In the genomic region with DNA sequence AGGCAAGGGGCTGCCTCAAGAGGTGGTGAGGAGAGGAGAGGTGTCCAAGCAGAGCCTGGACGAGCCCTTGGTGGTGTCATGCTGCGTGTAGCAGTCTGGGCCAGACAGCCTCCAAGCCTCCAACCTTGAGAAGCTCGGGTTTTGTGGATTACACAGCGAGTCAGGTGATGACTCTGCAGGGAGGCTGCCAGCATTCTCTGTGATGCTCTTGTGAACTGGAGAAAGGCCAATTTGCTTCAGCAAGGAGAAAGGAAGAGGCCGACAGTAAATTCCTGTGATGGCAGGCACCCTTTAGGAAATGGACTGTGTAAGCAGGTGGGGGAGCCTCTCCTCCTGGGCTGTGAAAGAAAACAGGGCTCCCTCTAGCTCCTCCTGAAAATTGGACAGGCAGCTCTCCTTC, we compare ENCODE assay signal across 1 cellular context.
TF ChIP-seq lines count a peak whose summit lies in the region.

No MANE protein-coding gene starts in this region.

TF ChIP-seq in WTC11, 78 proteins besides CTCF, POLR2A, EP300 and RAD21 (continued from another document):
- TF ChIP-seq, protein P1, sequence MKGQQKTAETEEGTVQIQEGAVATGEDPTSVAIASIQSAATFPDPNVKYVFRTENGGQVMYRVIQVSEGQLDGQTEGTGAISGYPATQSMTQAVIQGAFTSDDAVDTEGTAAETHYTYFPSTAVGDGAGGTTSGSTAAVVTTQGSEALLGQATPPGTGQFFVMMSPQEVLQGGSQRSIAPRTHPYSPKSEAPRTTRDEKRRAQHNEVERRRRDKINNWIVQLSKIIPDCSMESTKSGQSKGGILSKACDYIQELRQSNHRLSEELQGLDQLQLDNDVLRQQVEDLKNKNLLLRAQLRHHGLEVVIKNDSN (CRISPR knock-in tag; IDR thresholded peaks at IDR 0.05): no peak
- TF ChIP-seq IRF2 (CRISPR knock-in tag; IDR thresholded peaks at IDR 0.05; ENCODE audit: borderline replicate concordance, low read depth): no peak
- TF ChIP-seq EMX1 (CRISPR knock-in tag; IDR thresholded peaks at IDR 0.05): no peak
- TF ChIP-seq, protein P2, sequence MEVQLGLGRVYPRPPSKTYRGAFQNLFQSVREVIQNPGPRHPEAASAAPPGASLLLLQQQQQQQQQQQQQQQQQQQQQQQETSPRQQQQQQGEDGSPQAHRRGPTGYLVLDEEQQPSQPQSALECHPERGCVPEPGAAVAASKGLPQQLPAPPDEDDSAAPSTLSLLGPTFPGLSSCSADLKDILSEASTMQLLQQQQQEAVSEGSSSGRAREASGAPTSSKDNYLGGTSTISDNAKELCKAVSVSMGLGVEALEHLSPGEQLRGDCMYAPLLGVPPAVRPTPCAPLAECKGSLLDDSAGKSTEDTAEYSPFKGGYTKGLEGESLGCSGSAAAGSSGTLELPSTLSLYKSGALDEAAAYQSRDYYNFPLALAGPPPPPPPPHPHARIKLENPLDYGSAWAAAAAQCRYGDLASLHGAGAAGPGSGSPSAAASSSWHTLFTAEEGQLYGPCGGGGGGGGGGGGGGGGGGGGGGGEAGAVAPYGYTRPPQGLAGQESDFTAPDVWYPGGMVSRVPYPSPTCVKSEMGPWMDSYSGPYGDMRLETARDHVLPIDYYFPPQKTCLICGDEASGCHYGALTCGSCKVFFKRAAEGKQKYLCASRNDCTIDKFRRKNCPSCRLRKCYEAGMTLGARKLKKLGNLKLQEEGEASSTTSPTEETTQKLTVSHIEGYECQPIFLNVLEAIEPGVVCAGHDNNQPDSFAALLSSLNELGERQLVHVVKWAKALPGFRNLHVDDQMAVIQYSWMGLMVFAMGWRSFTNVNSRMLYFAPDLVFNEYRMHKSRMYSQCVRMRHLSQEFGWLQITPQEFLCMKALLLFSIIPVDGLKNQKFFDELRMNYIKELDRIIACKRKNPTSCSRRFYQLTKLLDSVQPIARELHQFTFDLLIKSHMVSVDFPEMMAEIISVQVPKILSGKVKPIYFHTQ (CRISPR knock-in tag; IDR thresholded peaks at IDR 0.05): no peak
- TF ChIP-seq, protein P3, sequence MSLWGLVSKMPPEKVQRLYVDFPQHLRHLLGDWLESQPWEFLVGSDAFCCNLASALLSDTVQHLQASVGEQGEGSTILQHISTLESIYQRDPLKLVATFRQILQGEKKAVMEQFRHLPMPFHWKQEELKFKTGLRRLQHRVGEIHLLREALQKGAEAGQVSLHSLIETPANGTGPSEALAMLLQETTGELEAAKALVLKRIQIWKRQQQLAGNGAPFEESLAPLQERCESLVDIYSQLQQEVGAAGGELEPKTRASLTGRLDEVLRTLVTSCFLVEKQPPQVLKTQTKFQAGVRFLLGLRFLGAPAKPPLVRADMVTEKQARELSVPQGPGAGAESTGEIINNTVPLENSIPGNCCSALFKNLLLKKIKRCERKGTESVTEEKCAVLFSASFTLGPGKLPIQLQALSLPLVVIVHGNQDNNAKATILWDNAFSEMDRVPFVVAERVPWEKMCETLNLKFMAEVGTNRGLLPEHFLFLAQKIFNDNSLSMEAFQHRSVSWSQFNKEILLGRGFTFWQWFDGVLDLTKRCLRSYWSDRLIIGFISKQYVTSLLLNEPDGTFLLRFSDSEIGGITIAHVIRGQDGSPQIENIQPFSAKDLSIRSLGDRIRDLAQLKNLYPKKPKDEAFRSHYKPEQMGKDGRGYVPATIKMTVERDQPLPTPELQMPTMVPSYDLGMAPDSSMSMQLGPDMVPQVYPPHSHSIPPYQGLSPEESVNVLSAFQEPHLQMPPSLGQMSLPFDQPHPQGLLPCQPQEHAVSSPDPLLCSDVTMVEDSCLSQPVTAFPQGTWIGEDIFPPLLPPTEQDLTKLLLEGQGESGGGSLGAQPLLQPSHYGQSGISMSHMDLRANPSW (CRISPR knock-in tag; conservative IDR thresholded peaks at IDR 0.05; ENCODE audit: low read depth): no peak
- peak; percentile 4; the same call in 1 of the 2 replicates for TF ChIP-seq ZNF423 (CRISPR knock-in tag; IDR thresholded peaks at IDR 0.05)
- TF ChIP-seq, protein P4, sequence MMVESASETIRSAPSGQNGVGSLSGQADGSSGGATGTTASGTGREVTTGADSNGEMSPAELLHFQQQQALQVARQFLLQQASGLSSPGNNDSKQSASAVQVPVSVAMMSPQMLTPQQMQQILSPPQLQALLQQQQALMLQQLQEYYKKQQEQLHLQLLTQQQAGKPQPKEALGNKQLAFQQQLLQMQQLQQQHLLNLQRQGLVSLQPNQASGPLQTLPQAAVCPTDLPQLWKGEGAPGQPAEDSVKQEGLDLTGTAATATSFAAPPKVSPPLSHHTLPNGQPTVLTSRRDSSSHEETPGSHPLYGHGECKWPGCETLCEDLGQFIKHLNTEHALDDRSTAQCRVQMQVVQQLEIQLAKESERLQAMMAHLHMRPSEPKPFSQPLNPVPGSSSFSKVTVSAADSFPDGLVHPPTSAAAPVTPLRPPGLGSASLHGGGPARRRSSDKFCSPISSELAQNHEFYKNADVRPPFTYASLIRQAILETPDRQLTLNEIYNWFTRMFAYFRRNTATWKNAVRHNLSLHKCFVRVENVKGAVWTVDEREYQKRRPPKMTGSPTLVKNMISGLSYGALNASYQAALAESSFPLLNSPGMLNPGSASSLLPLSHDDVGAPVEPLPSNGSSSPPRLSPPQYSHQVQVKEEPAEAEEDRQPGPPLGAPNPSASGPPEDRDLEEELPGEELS (CRISPR knock-in tag; IDR thresholded peaks at IDR 0.05): no peak
- TF ChIP-seq, protein P5, sequence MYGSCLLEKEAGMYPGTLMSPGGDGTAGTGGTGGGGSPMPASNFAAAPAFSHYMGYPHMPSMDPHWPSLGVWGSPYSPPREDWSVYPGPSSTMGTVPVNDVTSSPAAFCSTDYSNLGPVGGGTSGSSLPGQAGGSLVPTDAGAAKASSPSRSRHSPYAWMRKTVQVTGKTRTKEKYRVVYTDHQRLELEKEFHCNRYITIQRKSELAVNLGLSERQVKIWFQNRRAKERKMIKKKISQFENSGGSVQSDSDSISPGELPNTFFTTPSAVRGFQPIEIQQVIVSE (CRISPR knock-in tag; IDR thresholded peaks at IDR 0.05; ENCODE audit: borderline replicate concordance): no peak
- TF ChIP-seq, protein P6, sequence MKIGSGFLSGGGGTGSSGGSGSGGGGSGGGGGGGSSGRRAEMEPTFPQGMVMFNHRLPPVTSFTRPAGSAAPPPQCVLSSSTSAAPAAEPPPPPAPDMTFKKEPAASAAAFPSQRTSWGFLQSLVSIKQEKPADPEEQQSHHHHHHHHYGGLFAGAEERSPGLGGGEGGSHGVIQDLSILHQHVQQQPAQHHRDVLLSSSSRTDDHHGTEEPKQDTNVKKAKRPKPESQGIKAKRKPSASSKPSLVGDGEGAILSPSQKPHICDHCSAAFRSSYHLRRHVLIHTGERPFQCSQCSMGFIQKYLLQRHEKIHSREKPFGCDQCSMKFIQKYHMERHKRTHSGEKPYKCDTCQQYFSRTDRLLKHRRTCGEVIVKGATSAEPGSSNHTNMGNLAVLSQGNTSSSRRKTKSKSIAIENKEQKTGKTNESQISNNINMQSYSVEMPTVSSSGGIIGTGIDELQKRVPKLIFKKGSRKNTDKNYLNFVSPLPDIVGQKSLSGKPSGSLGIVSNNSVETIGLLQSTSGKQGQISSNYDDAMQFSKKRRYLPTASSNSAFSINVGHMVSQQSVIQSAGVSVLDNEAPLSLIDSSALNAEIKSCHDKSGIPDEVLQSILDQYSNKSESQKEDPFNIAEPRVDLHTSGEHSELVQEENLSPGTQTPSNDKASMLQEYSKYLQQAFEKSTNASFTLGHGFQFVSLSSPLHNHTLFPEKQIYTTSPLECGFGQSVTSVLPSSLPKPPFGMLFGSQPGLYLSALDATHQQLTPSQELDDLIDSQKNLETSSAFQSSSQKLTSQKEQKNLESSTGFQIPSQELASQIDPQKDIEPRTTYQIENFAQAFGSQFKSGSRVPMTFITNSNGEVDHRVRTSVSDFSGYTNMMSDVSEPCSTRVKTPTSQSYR (CRISPR knock-in tag; IDR thresholded peaks at IDR 0.05): no peak
- TF ChIP-seq, protein P7, sequence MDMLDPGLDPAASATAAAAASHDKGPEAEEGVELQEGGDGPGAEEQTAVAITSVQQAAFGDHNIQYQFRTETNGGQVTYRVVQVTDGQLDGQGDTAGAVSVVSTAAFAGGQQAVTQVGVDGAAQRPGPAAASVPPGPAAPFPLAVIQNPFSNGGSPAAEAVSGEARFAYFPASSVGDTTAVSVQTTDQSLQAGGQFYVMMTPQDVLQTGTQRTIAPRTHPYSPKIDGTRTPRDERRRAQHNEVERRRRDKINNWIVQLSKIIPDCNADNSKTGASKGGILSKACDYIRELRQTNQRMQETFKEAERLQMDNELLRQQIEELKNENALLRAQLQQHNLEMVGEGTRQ (CRISPR knock-in tag; IDR thresholded peaks at IDR 0.05): peak; percentile 46; the same call in 1 of the 2 replicates
